ENCODE assay signal across 8 cellular contexts in the genomic region with DNA sequence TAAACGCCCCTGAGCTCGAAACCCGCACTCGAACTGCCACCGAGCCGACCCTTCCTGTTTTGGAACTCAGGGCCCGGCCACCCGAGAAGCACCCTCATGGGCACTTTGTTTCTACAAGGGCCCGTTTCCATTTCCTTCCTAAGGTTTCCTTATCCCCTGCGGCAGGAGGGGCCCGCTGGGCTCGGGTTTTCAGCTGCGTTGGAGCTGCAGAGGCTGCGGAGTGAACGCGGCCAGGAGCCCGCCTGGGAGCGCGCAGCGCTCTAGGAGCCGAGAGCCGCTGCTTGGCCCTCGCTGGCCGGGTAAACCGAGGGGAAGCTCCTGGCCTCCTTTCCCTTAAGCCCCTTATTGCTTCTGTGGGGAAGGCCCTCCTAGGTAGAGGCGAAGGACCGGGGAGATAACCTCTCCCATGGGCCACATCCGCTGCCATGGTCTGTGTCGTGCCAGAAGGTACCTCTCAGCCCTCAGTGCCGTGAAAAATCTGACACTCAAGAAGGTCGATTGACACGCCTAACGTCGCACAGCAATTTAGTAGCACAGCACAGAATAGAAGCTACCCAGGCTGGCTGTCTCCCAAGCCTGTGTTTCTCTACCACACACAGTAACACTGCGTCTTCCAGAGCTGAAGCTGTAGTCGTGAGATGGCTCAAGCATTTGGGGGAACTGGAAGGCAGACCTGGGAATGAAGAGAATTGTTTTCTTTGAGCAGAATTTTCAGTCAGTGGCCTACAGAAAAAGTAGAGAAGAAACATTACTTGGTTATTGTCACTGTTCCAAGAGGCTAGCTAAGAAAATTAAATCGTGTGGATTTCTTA. TPM values are rescaled to one million over a fixed set of nuclear protein-coding genes. Genes with fewer than 3 reads are reported as not detected.
DNase-seq lines count a peak whose midpoint lies in the region; ATAC-seq and TF ChIP-seq lines count a peak whose summit lies in the region.

No MANE protein-coding gene starts in this region.

- peak; percentile 47 for ATAC-seq in CD4-positive, alpha-beta T cell (ENCODE audit: poor library complexity)
- ATAC-seq in GM21529 (IDR thresholded peaks at IDR 0.05; ENCODE audit: unreplicated experiment) (peak; percentile 8), HG02588 (IDR thresholded peaks at IDR 0.05; ENCODE audit: unreplicated experiment) (no peak)

- CTCF ChIA-PET in CD4-positive, alpha-beta T cell (lab: Charles Lee) = interaction anchor here (1.0 to 9.5 kb wide), 4 partner anchors 12 to 375 kb away, joined by 4 to 66 read pairs (median 14); a partner anchor contains a TSS

- H3K27ac ChIP-seq in CD4-positive, alpha-beta T cell (ENCODE audit: low read depth, low read length) = peak overlapping the region; percentile 95
- H3K27ac ChIP-seq in VCaP = peak overlapping the region; percentile 98
- H3K27ac ChIP-seq in layer of hippocampus (ENCODE audit: low read depth, low read length) = peak overlapping the region; percentile 99

- H3K4me1 Mint-ChIP-seq in CD4-positive, alpha-beta T cell (ENCODE audit: low read depth) = peaks cover 23% of the 10 kb centered on the region

- no peaks in the 10 kb centered on the region for H3K27me3 ChIP-seq in CD4-positive, alpha-beta T cell (ENCODE audit: control insufficient read depth, insufficient read depth, low read length)
- H3K27me3 ChIP-seq in layer of hippocampus (ENCODE audit: control insufficient read depth, insufficient read depth, low read length) = no peaks in the 10 kb centered on the region

- no peak overlapping the region for H3K4me3 Mint-ChIP-seq in CD4-positive, alpha-beta T cell

- H3K36me3 Mint-ChIP-seq in CD4-positive, alpha-beta T cell (ENCODE audit: low read depth) = no peaks in the 10 kb centered on the region

- TF ChIP-seq POLR2A in NB4 (IDR thresholded peaks at IDR 0.05; ENCODE audit: extremely low read depth, insufficient read length) = no peak

- TF ChIP-seq CTCF in CD4-positive, alpha-beta T cell (IDR thresholded peaks at IDR 0.05) = no peak
- TF ChIP-seq CTCF in NB4 (IDR thresholded peaks at IDR 0.05; ENCODE audit: low read depth, low read length) (no peak), VCaP (conservative IDR thresholded peaks at IDR 0.05) (no peak)

- H3K27ac Mint-ChIP-seq in CD4-positive, alpha-beta T cell = no peak overlapping the region

- peak overlapping the region; percentile 65 for H3K4me3 ChIP-seq in NB4 (ENCODE audit: low read depth, low read length)

- intact Hi-C loops in CD4-positive, alpha-beta T cell (cut with DNase I, micrococcal nuclease) = loop anchor here (1.0 to 10.0 kb wide), 7 partner anchors 12 to 861 kb away; a partner anchor contains a TSS

- H3K27me3 Mint-ChIP-seq in CD4-positive, alpha-beta T cell = no peaks in the 10 kb centered on the region

- DNase-seq in CD4-positive, alpha-beta T cell = peak; percentile 46 to 71 (median 56)
- DNase-seq in NB4 (ENCODE audit: low read depth) = peak; percentile 60
- DNase-seq in central memory CD4-positive, alpha-beta T cell = peak; percentile 69
- peak; percentile 36 to 47 for DNase-seq in stimulated activated CD4-positive, alpha-beta T cell treated with anti-CD3 and anti-CD28 coated beads, Interleukin-2, amount 100 ng/mL, for 48 hours

- H3K9me3 Mint-ChIP-seq in CD4-positive, alpha-beta T cell = no peaks in the 10 kb centered on the region

- POLR2A ChIA-PET in CD4-positive, alpha-beta T cell (lab: Charles Lee) = interaction anchor here (0.7 to 7.6 kb wide), 22 partner anchors 10 to 1723 kb away, joined by 3 to 423 read pairs (median 6); a partner anchor contains a TSS

- H3K9me3 ChIP-seq in CD4-positive, alpha-beta T cell (ENCODE audit: control insufficient read depth, low read length) = no peaks in the 10 kb centered on the region

RNA-seq across cellular contexts. Expression of a gene that starts 12.9 kb away (rescaled TPM):
- total RNA-seq in CD4-positive, alpha-beta T cell = 100 to 1,000 TPM; 960 to 975 TPM

RNA-seq across cellular contexts. Expression of a gene that starts 52.2 kb away (rescaled TPM):
- 10 to 100 TPM; 17.5 to 17.9 TPM for total RNA-seq in CD4-positive, alpha-beta T cell
